1 cellular context compared by ENCODE assay signal in genomic region chr11:15794361-15795150, GRCh38.
TF ChIP-seq lines count a peak whose summit lies in the region.

No MANE protein-coding gene starts in this region.

TF ChIP-seq in IMR-90, 13 proteins besides CTCF, POLR2A, EP300 and RAD21 (continued from another document):
- TF ChIP-seq, protein P1, sequence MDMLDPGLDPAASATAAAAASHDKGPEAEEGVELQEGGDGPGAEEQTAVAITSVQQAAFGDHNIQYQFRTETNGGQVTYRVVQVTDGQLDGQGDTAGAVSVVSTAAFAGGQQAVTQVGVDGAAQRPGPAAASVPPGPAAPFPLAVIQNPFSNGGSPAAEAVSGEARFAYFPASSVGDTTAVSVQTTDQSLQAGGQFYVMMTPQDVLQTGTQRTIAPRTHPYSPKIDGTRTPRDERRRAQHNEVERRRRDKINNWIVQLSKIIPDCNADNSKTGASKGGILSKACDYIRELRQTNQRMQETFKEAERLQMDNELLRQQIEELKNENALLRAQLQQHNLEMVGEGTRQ (IDR thresholded peaks at IDR 0.05; ENCODE audit: low read depth, low read length), result no peak
- TF ChIP-seq RCOR1 (IDR thresholded peaks at IDR 0.05; ENCODE audit: insufficient replicate concordance, low read length), result no peak
- no peak for TF ChIP-seq MXI1 (IDR thresholded peaks at IDR 0.05; ENCODE audit: borderline replicate concordance, low read depth, low read length)
- TF ChIP-seq MAZ (IDR thresholded peaks at IDR 0.05; ENCODE audit: borderline replicate concordance, low read depth, low read length), result no peak
